In genomic region chr4:30473225-30473624, GRCh38 we compare ENCODE assay signal across 30 cellular contexts.
"Had no signal": no experiment of that assay in that cellular context is flagged by ENCODE, and none has a peak within 500 bp of the region (broad histone marks: within the 10 kb centered on the region; RNA-seq: fewer than 3 reads in every experiment).

No MANE protein-coding gene starts in this region.

- DNase-seq: Kasumi-1, MG63, MV-4-11, NCI-H1092, NCI-H1105, NCI-H1417 treated with DMSO at 0.1 percent for 48 hours, NCI-H1436 treated with DMSO at 0.1 percent for 48 hours, NCI-H1694 treated with DMSO at 0.1 percent for 48 hours, NCI-H187 treated with DMSO at 0.1 percent for 48 hours, NCI-H2029, NCI-H2081, NCI-H2171 treated with DMSO at 0.1 percent for 48 hours, NCI-H2227 treated with DMSO at 0.1 percent for 48 hours, NCI-H345, NCI-H446, NCI-H510A treated with DMSO at 0.1 percent for 48 hours, NCI-H524 treated with DMSO at 0.1 percent for 48 hours, NCI-H526 treated with DMSO at 0.1 percent for 48 hours, NCI-H82, PC-9, SHP77, SIG-M5, SJCRH30, T-cell had no signal

- H2AFZ ChIP-seq: PC-9 had no signal

- H3K36me3 ChIP-seq: MG63, SJCRH30 had no signal

- H3K4me1 ChIP-seq: SJCRH30 had no signal

- FAIRE-seq: RCC 7860 had no signal

- H3K9me3 ChIP-seq: MG63, SJCRH30 had no signal

- H3K4me3 ChIP-seq: MG63, PC-9, SJCRH30, SK-N-MC had no signal

- ATAC-seq: Panc1, Right ventricle myocardium inferior, SK-N-SH treated with all-trans-retinoic acid at 6 μM for 48 hours, T-cell had no signal

- H3K27ac ChIP-seq: PC-9, RWPE1, SJCRH30, SK-N-MC had no signal

- H3K4me2 ChIP-seq: PC-9 had no signal

- H3K27me3 ChIP-seq: MG63, SJCRH30 had no signal
